16 cellular contexts compared by ENCODE assay signal in the genomic region with DNA sequence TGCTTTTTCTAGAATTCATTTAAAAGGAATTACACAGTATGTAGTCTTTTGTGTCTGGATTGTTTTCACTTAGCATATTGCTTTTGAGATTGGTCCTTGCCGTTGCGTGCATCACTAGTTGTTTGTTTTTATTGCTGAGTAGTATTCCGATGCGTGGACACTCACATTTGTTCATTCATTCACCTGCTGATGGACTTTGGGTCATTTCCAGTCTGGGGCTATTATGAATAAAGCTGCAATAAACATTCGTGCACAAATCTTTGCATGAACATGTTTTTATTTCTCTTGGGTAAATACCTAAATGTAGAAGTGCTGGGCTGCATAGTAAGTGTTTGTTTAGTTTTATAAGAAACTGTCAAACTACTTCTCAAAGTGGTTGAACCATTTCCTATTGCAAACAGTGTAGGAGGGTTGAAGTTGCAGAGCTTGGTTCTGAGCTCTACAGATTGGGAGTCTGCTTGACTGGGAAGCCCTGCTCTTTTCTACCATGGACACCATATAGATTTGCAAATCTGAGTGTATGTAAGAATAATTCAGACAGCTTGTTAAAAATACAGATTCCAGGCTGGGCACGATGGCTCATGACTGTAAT.
DNase-seq lines count a peak whose midpoint lies in the region; ATAC-seq and TF ChIP-seq lines count a peak whose summit lies in the region.
"Had no signal": no experiment of that assay in that cellular context is flagged by ENCODE, and none has a peak within 500 bp of the region (broad histone marks: within the 10 kb centered on the region; RNA-seq: fewer than 3 reads in every experiment).

No MANE protein-coding gene starts in this region.

- intact Hi-C loops in left colon (cut with DNase I, micrococcal nuclease) (no loop called here), mucosa of descending colon (cut with DNase I, micrococcal nuclease) (no loop called here)

- H3K36me3 Mint-ChIP-seq in T-helper 17 cell (ENCODE audit: low read depth): no peaks in the 10 kb centered on the region
- H3K36me3 Mint-ChIP-seq: CD4-positive, alpha-beta memory T cell had no signal

- DNase-seq in DMS153 (lab: John Stamatoyannopoulos, UW) (peak; percentile 30), DMS153 treated with DMSO at 0.1 percent for 48 hours (lab: John Stamatoyannopoulos, UW; ENCODE audit: unreplicated experiment) (peak; percentile 25), left colon (no peak), mucosa of descending colon (peak in 1 of 3 donors; percentile 42), T-helper 17 cell (no peak), NCI-H146 treated with DMSO at 0.1 percent for 48 hours (lab: John Stamatoyannopoulos, UW; ENCODE audit: unreplicated experiment) (no peak)
- DNase-seq in activated T-cell treated with anti-CD3 and anti-CD28 coated beads, Interleukin-2, amount 50 U/mL, for 1 hour: no peak
- DNase-seq in activated CD4-positive, CD25-positive, alpha-beta regulatory T cell (lab: John Stamatoyannopoulos, UW): no peak
- DNase-seq: C1 segment of cervical spinal cord; Calu3; CD4-positive, alpha-beta memory T cell; COR-L47; DND-41; GM23248; H7 had no signal

- H3K4me3 ChIP-seq in mucosa of descending colon: no peak overlapping the region
- H3K4me3 ChIP-seq: GM23248 had no signal

- H3K9me3 ChIP-seq in mucosa of descending colon: no peaks in the 10 kb centered on the region
- H3K9me3 ChIP-seq in T-helper 17 cell (ENCODE audit: control insufficient read depth, low read length, poor library complexity, severe bottlenecking): no peaks in the 10 kb centered on the region

- no peak for TF ChIP-seq CTCF in mucosa of descending colon (IDR thresholded peaks at IDR 0.05)

- H3K27me3 Mint-ChIP-seq in T-helper 17 cell: no peaks in the 10 kb centered on the region
- H3K27me3 Mint-ChIP-seq: CD4-positive, alpha-beta memory T cell had no signal

- no peaks in the 10 kb centered on the region for H3K4me1 Mint-ChIP-seq in T-helper 17 cell
- H3K4me1 Mint-ChIP-seq: CD4-positive, alpha-beta memory T cell had no signal

- H3K4me1 ChIP-seq in mucosa of descending colon (ENCODE audit: low read depth): peaks cover 17% of the 10 kb centered on the region

- no peak overlapping the region for H3K27ac Mint-ChIP-seq in T-helper 17 cell
- H3K27ac Mint-ChIP-seq: CD4-positive, alpha-beta memory T cell had no signal

- H3K4me3 Mint-ChIP-seq in T-helper 17 cell: no peak overlapping the region
- H3K4me3 Mint-ChIP-seq: CD4-positive, alpha-beta memory T cell had no signal

- no peaks in the 10 kb centered on the region for H3K36me3 ChIP-seq in mucosa of descending colon (ENCODE audit: low read depth)

- peak; percentile 68 for ATAC-seq in left colon
- peak; percentile 70 for ATAC-seq in mucosa of descending colon
- ATAC-seq in T-helper 17 cell: no peak
- ATAC-seq: HCT116 had no signal

Comparison
In these comparisons a context has a peak if more than half of its experiments do, and no peak if none do; other contexts are left out.
1. DNase-seq: peak in DMS153 (single experiment) and DMS153 treated with DMSO at 0.1 percent for 48 hours (single experiment); none in left colon (0 of 2), T-helper 17 cell (0 of 3), activated T-cell treated with anti-CD3 and anti-CD28 coated beads, Interleukin-2, amount 50 U/mL, for 1 hour (single experiment), activated CD4-positive, CD25-positive, alpha-beta regulatory T cell (0 of 4) and NCI-H146 treated with DMSO at 0.1 percent for 48 hours (single experiment).